Comparison of ENCODE assay signal across 2 cellular contexts in genomic region chr18:61896118-61896517, GRCh38.
TF ChIP-seq lines count a peak whose summit lies in the region.

No MANE protein-coding gene starts in this region.

TF ChIP-seq in SK-N-SH, 30 proteins besides CTCF, POLR2A, EP300 and RAD21:
- TF ChIP-seq RXRA (IDR thresholded peaks at IDR 0.05; ENCODE audit: borderline replicate concordance, low read depth) (no peak), YY1 (IDR thresholded peaks at IDR 0.05; ENCODE audit: low read depth) (no peak), SMC3 (IDR thresholded peaks at IDR 0.05; ENCODE audit: low read depth, low read length) (no peak), GABPA (IDR thresholded peaks at IDR 0.05; ENCODE audit: low read depth) (no peak), MAX (IDR thresholded peaks at IDR 0.05; ENCODE audit: low read depth) (no peak), REST (IDR thresholded peaks at IDR 0.05; ENCODE audit: low read depth, low read length) (no peak), MEF2A (IDR thresholded peaks at IDR 0.05; ENCODE audit: borderline replicate concordance, low read depth) (no peak)

TF ChIP-seq in SK-N-SH treated with all-trans-retinoic acid at 6 μM for 48 hours, 23 proteins besides CTCF, POLR2A, EP300 and RAD21:
- no peak for TF ChIP-seq ISL1 (CRISPR knock-in tag; IDR thresholded peaks at IDR 0.05)
- no peak for TF ChIP-seq CREB5 (CRISPR knock-in tag; IDR thresholded peaks at IDR 0.05; ENCODE audit: low read depth)
- no peak for TF ChIP-seq ZC3H10 (CRISPR knock-in tag; IDR thresholded peaks at IDR 0.05)
- no peak for TF ChIP-seq BACH2 (CRISPR knock-in tag; IDR thresholded peaks at IDR 0.05; ENCODE audit: borderline replicate concordance)
- TF ChIP-seq PATZ1 (CRISPR knock-in tag; IDR thresholded peaks at IDR 0.05; ENCODE audit: borderline replicate concordance), result no peak
- TF ChIP-seq OSR1 (CRISPR knock-in tag; IDR thresholded peaks at IDR 0.05), result no peak
- no peak for TF ChIP-seq CSDC2 (CRISPR knock-in tag; IDR thresholded peaks at IDR 0.05)
- TF ChIP-seq ZFP30 (CRISPR knock-in tag; IDR thresholded peaks at IDR 0.05), result no peak
- no peak for TF ChIP-seq ZNF565 (CRISPR knock-in tag; conservative IDR thresholded peaks at IDR 0.05; ENCODE audit: low read depth)
- TF ChIP-seq TOX (CRISPR knock-in tag; IDR thresholded peaks at IDR 0.05; ENCODE audit: borderline replicate concordance), result no peak
- TF ChIP-seq SNAI2 (CRISPR knock-in tag; IDR thresholded peaks at IDR 0.05), result no peak
- no peak for TF ChIP-seq PPARA (CRISPR knock-in tag; IDR thresholded peaks at IDR 0.05; ENCODE audit: borderline replicate concordance)
- no peak for TF ChIP-seq TSHZ2 (CRISPR knock-in tag; IDR thresholded peaks at IDR 0.05)
- TF ChIP-seq TCF4 (CRISPR knock-in tag; IDR thresholded peaks at IDR 0.05; ENCODE audit: borderline replicate concordance), result no peak
- no peak for TF ChIP-seq RARB (CRISPR knock-in tag; IDR thresholded peaks at IDR 0.05)
- no peak for TF ChIP-seq POU6F1 (CRISPR knock-in tag; IDR thresholded peaks at IDR 0.05; ENCODE audit: borderline replicate concordance, low read depth)
- no peak for TF ChIP-seq CSRNP3 (CRISPR knock-in tag; IDR thresholded peaks at IDR 0.05)
- no peak for TF ChIP-seq GLIS3 (CRISPR knock-in tag; IDR thresholded peaks at IDR 0.05)
- no peak for TF ChIP-seq ZFP3 (CRISPR knock-in tag; IDR thresholded peaks at IDR 0.05)
- no peak for TF ChIP-seq ZNF70 (CRISPR knock-in tag; IDR thresholded peaks at IDR 0.05)
